20 cellular contexts compared by ENCODE assay signal in genomic region chr1:246797597-246797996, GRCh38.
"Had no signal": no experiment of that assay in that cellular context is flagged by ENCODE, and none has a peak within 500 bp of the region (broad histone marks: within the 10 kb centered on the region; RNA-seq: fewer than 3 reads in every experiment).

No MANE protein-coding gene starts in this region.

- H3K27me3 ChIP-seq: hepatocyte, neutrophil, vagina had no signal

- H3K4me1 ChIP-seq: spleen, tibial artery, upper lobe of right lung had no signal

- ATAC-seq: effector memory CD8-positive, alpha-beta T cell; gastroesophageal sphincter; naive thymus-derived CD8-positive, alpha-beta T cell; right cardiac atrium; stimulated activated memory B cell treated with anti-CD40 and anti-IgM and Interleukin-4, amounts not matched to agents 10 μg/mL and 1 μg/mL and 100 μg/mL, for 72 hours; upper lobe of right lung had no signal

- H3K9me3 ChIP-seq: esophagus squamous epithelium, gastroesophageal sphincter, neutrophil, spleen, tibial artery, upper lobe of right lung, vagina had no signal

- H3K79me2 ChIP-seq: hepatocyte had no signal

- H3K4me3 ChIP-seq: esophagus squamous epithelium, gastroesophageal sphincter, hepatocyte, spleen, tibial artery, upper lobe of right lung, vagina had no signal

- H3K9me3 Mint-ChIP-seq: effector memory CD8-positive, alpha-beta T cell; stimulated activated memory B cell treated with anti-CD40 and anti-IgM and Interleukin-4, amounts not matched to agents 10 μg/mL and 1 μg/mL and 100 μg/mL, for 72 hours; stimulated activated naive CD8-positive, alpha-beta T cell treated with anti-CD3 and anti-CD28 coated beads, Interleukin-15, Interleukin-2, amounts not matched to agents 100 ng/mL and 50 ng/mL, for 24 hours had no signal

- H3K4me1 Mint-ChIP-seq: stimulated activated memory B cell treated with anti-CD40 and anti-IgM and Interleukin-4, amounts not matched to agents 10 μg/mL and 1 μg/mL and 100 μg/mL, for 72 hours had no signal

- H3K27ac Mint-ChIP-seq: effector memory CD8-positive, alpha-beta T cell; naive thymus-derived CD8-positive, alpha-beta T cell; stimulated activated memory B cell treated with anti-CD40 and anti-IgM and Interleukin-4, amounts not matched to agents 10 μg/mL and 1 μg/mL and 100 μg/mL, for 72 hours; stimulated activated naive CD8-positive, alpha-beta T cell treated with anti-CD3 and anti-CD28 coated beads, Interleukin-15, Interleukin-2, amounts not matched to agents 100 ng/mL and 50 ng/mL, for 24 hours had no signal

- H2AFZ ChIP-seq: hepatocyte had no signal

- H3K4me2 ChIP-seq: hepatocyte had no signal

- DNase-seq: effector memory CD8-positive, alpha-beta T cell; esophagus squamous epithelium; foreskin fibroblast; glutamatergic neuron; mammary epithelial cell; naive thymus-derived CD8-positive, alpha-beta T cell; right cardiac atrium; spleen; stimulated activated CD4-positive, alpha-beta T cell treated with anti-CD3 and anti-CD28 coated beads, Interleukin-15, amount 100 ng/mL, for 24 hours; stimulated activated CD4-positive, alpha-beta T cell treated with anti-CD3 and anti-CD28 coated beads, Interleukin-1b, Interleukin-23, amount 100 ng/mL, for 48 hours; stimulated activated CD4-positive, alpha-beta T cell treated with anti-CD3 and anti-CD28 coated beads, Interleukin-4, amount 100 ng/mL, for 24 hours; upper lobe of right lung had no signal

- H3K27ac ChIP-seq: epithelial cell of prostate, esophagus squamous epithelium, gastroesophageal sphincter, hepatocyte, neutrophil, spleen, tibial artery, upper lobe of right lung, vagina had no signal

- H3K36me3 ChIP-seq: esophagus squamous epithelium, gastroesophageal sphincter, neutrophil, spleen, tibial artery, upper lobe of right lung, vagina had no signal

- H3K27me3 Mint-ChIP-seq: stimulated activated naive CD8-positive, alpha-beta T cell treated with anti-CD3 and anti-CD28 coated beads, Interleukin-15, Interleukin-2, amounts not matched to agents 100 ng/mL and 50 ng/mL, for 24 hours had no signal

- H3K4me3 Mint-ChIP-seq: effector memory CD8-positive, alpha-beta T cell; naive thymus-derived CD8-positive, alpha-beta T cell; stimulated activated memory B cell treated with anti-CD40 and anti-IgM and Interleukin-4, amounts not matched to agents 10 μg/mL and 1 μg/mL and 100 μg/mL, for 72 hours; stimulated activated naive CD8-positive, alpha-beta T cell treated with anti-CD3 and anti-CD28 coated beads, Interleukin-15, Interleukin-2, amounts not matched to agents 100 ng/mL and 50 ng/mL, for 24 hours had no signal

- H3K36me3 Mint-ChIP-seq: naive thymus-derived CD8-positive, alpha-beta T cell; stimulated activated memory B cell treated with anti-CD40 and anti-IgM and Interleukin-4, amounts not matched to agents 10 μg/mL and 1 μg/mL and 100 μg/mL, for 72 hours had no signal
